Comparison of ENCODE assay signal across 8 cellular contexts in the genomic region with DNA sequence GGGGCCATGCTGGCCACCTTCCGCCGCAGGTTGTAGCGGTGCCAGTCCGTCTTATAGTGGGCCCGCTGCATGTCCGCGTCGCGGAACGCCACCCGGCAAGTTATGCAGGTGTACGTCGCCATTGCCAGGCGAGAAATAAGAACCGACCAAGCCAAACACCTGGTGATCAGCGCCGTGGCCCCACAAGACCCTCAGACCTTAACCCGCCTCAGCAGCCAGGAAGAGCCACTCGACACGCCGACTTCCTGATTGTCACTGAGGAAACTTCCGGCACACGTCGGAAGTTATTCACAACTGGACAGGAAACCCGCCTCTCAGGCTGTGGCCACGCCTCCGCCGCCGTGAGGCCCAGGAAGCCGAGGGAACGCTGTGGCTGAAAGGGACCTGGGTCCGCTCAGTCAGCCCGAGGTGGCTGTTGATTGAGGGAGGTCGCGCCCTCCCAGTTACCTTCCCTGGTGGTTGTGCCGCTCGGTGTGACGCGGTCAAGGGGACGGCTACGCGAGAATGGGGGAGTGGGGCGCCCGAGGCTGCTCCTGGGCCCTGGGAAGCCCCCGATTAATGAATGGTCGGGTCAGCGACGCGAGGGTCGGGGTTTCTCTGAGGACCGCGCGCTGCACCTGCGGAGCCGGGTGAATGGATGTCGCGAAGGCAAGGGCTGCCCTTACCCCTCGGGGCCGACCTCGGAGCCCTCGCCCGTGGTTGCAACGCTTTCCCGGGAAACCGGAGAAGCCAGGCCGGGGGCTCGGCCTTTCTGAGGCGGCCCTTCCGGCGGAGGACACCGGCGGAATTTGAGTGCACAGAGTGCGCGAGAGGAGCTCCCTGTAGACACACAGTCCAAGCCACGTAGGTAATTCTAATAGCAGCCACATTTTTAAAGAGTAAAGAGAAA. TPM values are rescaled to one million over a fixed set of nuclear protein-coding genes. Genes with fewer than 3 reads are reported as not detected.
DNase-seq lines count a peak whose midpoint lies in the region; ATAC-seq and TF ChIP-seq lines count a peak whose summit lies in the region.

A gene with protein sequence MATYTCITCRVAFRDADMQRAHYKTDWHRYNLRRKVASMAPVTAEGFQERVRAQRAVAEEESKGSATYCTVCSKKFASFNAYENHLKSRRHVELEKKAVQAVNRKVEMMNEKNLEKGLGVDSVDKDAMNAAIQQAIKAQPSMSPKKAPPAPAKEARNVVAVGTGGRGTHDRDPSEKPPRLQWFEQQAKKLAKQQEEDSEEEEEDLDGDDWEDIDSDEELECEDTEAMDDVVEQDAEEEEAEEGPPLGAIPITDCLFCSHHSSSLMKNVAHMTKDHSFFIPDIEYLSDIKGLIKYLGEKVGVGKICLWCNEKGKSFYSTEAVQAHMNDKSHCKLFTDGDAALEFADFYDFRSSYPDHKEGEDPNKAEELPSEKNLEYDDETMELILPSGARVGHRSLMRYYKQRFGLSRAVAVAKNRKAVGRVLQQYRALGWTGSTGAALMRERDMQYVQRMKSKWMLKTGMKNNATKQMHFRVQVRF (minus strand): TSS at position 257 of the 889 bp plus-strand sequence. CDS start 135 bp downstream, at position 122.

- in situ Hi-C loops in astrocyte of the cerebellum (cut with HindIII; ENCODE audit: low sequenced_read_pairs): no loop called here

- WGBS in aorta, 2 donors: 0% methylated on average over 75 of the region's 75 CpGs

- peaks cover 2% of the 10 kb centered on the region in 2 donors for H3K36me3 ChIP-seq in aorta (ENCODE audit: control insufficient read depth in 1 of 2, insufficient read depth in 2 of 2, low read length in 1 of 2)

- peak; percentile 97 to 99 for DNase-seq in NCI-H2081 (lab: John Stamatoyannopoulos, UW)
- peak; percentile 77 for DNase-seq in T-helper 9 cell
- peak; percentile 65 for DNase-seq in astrocyte of the cerebellum (ENCODE audit: low read depth)
- DNase-seq in hepatic stellate cell (ENCODE audit: low spot score): peak; percentile 77
- DNase-seq in renal cortical epithelial cell (ENCODE audit: low read depth): peak; percentile 91
- DNase-seq in aorta: peak; percentile 95 to 96

- ATAC-seq in GM18517 (IDR thresholded peaks at IDR 0.05; ENCODE audit: unreplicated experiment): peak; percentile 84
- peak; percentile 71 for ATAC-seq in HG03039 (IDR thresholded peaks at IDR 0.05; ENCODE audit: unreplicated experiment)
- ATAC-seq in aorta (ENCODE audit: low FRiP score): peak; percentile 97

- H3K27ac ChIP-seq in aorta (ENCODE audit: low read depth in 1 of 2, low read length in 2 of 2): peak within 1 kb of the TSS in 1 of 2 donors; percentile 45

- peaks cover 0 to 2% of the 10 kb centered on the region in 2 donors for H3K4me1 ChIP-seq in aorta (ENCODE audit: control insufficient read depth in 1 of 2, insufficient read depth in 2 of 2, low read length in 2 of 2)

- no peaks in the 10 kb centered on the region for H3K9me3 ChIP-seq in aorta (ENCODE audit: control insufficient read depth, low read length)

- TF ChIP-seq CTCF in astrocyte of the cerebellum (IDR thresholded peaks at IDR 0.05; ENCODE audit: low read depth, low read length, missing control alignments): no peak

- H3K27me3 ChIP-seq in aorta (ENCODE audit: control insufficient read depth in 1 of 2, insufficient read depth in 2 of 2, low read length in 1 of 2): no peaks in the 10 kb centered on the region

- H3K4me3 ChIP-seq in astrocyte of the cerebellum (ENCODE audit: low read depth, low read length): peak within 1 kb of the TSS; percentile 98
- H3K4me3 ChIP-seq in aorta (ENCODE audit: low read length in 2 of 2): peak within 1 kb of the TSS; percentile 33 to 69

- intact Hi-C loops in aorta (cut with DNase I): no loop called here

RNA-seq across cellular contexts. Expression of the gene that starts here (rescaled TPM):
- total RNA-seq in renal cortical epithelial cell (53.3 and 98.3 TPM in 2 replicates), aorta (10 to 100 TPM; 19.7 to 22.7 TPM)
- polyA plus RNA-seq in aorta: 10 to 100 TPM; 23.8 to 35.3 TPM
